Comparison of ENCODE assay signal across 33 cellular contexts in the genomic region with DNA sequence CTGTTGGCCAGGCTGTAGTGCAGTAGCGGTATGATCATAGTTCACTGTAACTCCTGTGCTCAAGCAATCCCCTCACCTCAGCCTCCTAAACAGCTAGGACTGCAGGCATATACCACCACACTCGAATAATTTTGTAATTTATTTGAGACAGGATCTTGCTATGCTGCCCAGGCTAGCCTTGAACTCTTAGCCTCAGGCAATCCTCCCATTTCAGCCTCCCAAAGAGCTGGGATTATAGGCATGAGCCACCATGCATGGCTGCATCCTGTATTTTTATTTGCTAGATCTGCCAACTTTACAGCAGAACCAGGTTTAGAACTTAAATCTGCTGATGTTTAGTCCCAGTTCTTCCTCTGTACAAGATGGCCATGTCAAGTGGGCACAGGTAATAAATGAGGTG.
DNase-seq lines count a peak whose midpoint lies in the region; ATAC-seq and TF ChIP-seq lines count a peak whose summit lies in the region.
"Had no signal": no experiment of that assay in that cellular context is flagged by ENCODE, and none has a peak within 500 bp of the region (broad histone marks: within the 10 kb centered on the region; RNA-seq: fewer than 3 reads in every experiment).

No MANE protein-coding gene starts in this region.

- intact Hi-C loops in activated CD4-positive, alpha-beta T cell treated with anti-CD3 and anti-CD28 coated beads, Interleukin-2, amount 10 ng/mL, durations not matched to agents 24 days and 14 days (cut with micrococcal nuclease), result no loop called here

- no peaks in the 10 kb centered on the region for H3K79me2 ChIP-seq in GM23338 (replicated peaks; ENCODE audit: insufficient read depth)

- no peaks in the 10 kb centered on the region for H3K9me3 Mint-ChIP-seq in activated CD4-positive, alpha-beta T cell treated with anti-CD3 and anti-CD28 coated beads, Interleukin-2, amount 10 ng/mL, durations not matched to agents 24 days and 14 days
- H3K9me3 Mint-ChIP-seq in GM23338 (peaks cover 7% of the 10 kb centered on the region; the same call in 1 of the 3 replicates), WTC11 (peaks cover 28% of the 10 kb centered on the region)
- H3K9me3 Mint-ChIP-seq: CD4-positive, alpha-beta T cell had no signal

- TF ChIP-seq CTCF in GM23338 (conservative IDR thresholded peaks at IDR 0.05; ENCODE audit: low read depth in 2 of 2), result no peak
- TF ChIP-seq CTCF in WTC11 (IDR thresholded peaks at IDR 0.05), result no peak

- ATAC-seq in GM23338, result no peak
- ATAC-seq in WTC11, result no peak
- ATAC-seq in GM18498 (IDR thresholded peaks at IDR 0.05; ENCODE audit: unreplicated experiment), result no peak
- ATAC-seq in HG03342 (IDR thresholded peaks at IDR 0.05; ENCODE audit: unreplicated experiment), result no peak
- ATAC-seq: A549; CD8-positive, alpha-beta T cell had no signal

- no peaks in the 10 kb centered on the region for H3K36me3 Mint-ChIP-seq in activated CD4-positive, alpha-beta T cell treated with anti-CD3 and anti-CD28 coated beads, Interleukin-2, amount 10 ng/mL, durations not matched to agents 24 days and 14 days (ENCODE audit: low read depth)
- H3K36me3 Mint-ChIP-seq in GM23338 (ENCODE audit: low read depth) (peaks cover 19% of the 10 kb centered on the region), WTC11 (peaks cover 21% of the 10 kb centered on the region)
- H3K36me3 Mint-ChIP-seq: CD14-positive monocyte; CD4-positive, alpha-beta memory T cell; CD4-positive, CD25-positive, alpha-beta regulatory T cell; CD8-positive, alpha-beta memory T cell; CD8-positive, alpha-beta T cell had no signal

- no peaks in the 10 kb centered on the region for H4K20me1 ChIP-seq in GM23338 (replicated peaks; ENCODE audit: insufficient read depth)
- H4K20me1 ChIP-seq: BLaER1; BLaER1 treated with 17β-estradiol and CSF1 and Interleukin-3, amounts not matched to agents 10 nM and 100 nM had no signal

- no peak overlapping the region for H3K4me3 ChIP-seq in GM23338
- H3K4me3 ChIP-seq: A549; BLaER1; BLaER1 treated with 17β-estradiol and CSF1 and Interleukin-3, amounts not matched to agents 10 nM and 100 nM had no signal

- no peaks in the 10 kb centered on the region for H3K9me2 ChIP-seq in GM23338 (ENCODE audit: insufficient read depth)

- no peaks in the 10 kb centered on the region for H3K27me3 ChIP-seq in GM23338 (ENCODE audit: insufficient read depth)
- H3K27me3 ChIP-seq: BE2C; BLaER1; BLaER1 treated with 17β-estradiol and CSF1 and Interleukin-3, amounts not matched to agents 10 nM and 100 nM had no signal

- no peak overlapping the region for H3K27ac Mint-ChIP-seq in activated CD4-positive, alpha-beta T cell treated with anti-CD3 and anti-CD28 coated beads, Interleukin-2, amount 10 ng/mL, durations not matched to agents 24 days and 14 days
- H3K27ac Mint-ChIP-seq in GM23338 (peak overlapping the region; percentile 16), WTC11 (no peak overlapping the region; the same call in 1 of the 2 replicates)
- H3K27ac Mint-ChIP-seq: B cell; CD14-positive monocyte; CD4-positive, alpha-beta memory T cell; CD4-positive, alpha-beta T cell; CD4-positive, CD25-positive, alpha-beta regulatory T cell; CD8-positive, alpha-beta memory T cell; CD8-positive, alpha-beta T cell had no signal

- H3K4me3 Mint-ChIP-seq in activated CD4-positive, alpha-beta T cell treated with anti-CD3 and anti-CD28 coated beads, Interleukin-2, amount 10 ng/mL, durations not matched to agents 24 days and 14 days, result no peak overlapping the region
- no peak overlapping the region for H3K4me3 Mint-ChIP-seq in GM23338
- H3K4me3 Mint-ChIP-seq in WTC11, result no peak overlapping the region
- H3K4me3 Mint-ChIP-seq: B cell; CD14-positive monocyte; CD4-positive, alpha-beta memory T cell; CD4-positive, alpha-beta T cell; CD4-positive, CD25-positive, alpha-beta regulatory T cell; CD8-positive, alpha-beta memory T cell; CD8-positive, alpha-beta T cell had no signal

- peaks cover 12% of the 10 kb centered on the region for H3K36me3 ChIP-seq in GM23338 (ENCODE audit: insufficient read depth)
- H3K36me3 ChIP-seq: BE2C; BLaER1; BLaER1 treated with 17β-estradiol and CSF1 and Interleukin-3, amounts not matched to agents 10 nM and 100 nM had no signal

- H3F3A ChIP-seq in GM23338 (replicated peaks; ENCODE audit: low read depth), result no peaks in the 10 kb centered on the region

- no peak overlapping the region for H3K27ac ChIP-seq in GM23338 (ENCODE audit: low read depth)
- H3K27ac ChIP-seq: 22Rv1; A549; BLaER1; BLaER1 treated with 17β-estradiol and CSF1 and Interleukin-3, amounts not matched to agents 10 nM and 100 nM; C4-2B had no signal

- H3K27me3 Mint-ChIP-seq in activated CD4-positive, alpha-beta T cell treated with anti-CD3 and anti-CD28 coated beads, Interleukin-2, amount 10 ng/mL, durations not matched to agents 24 days and 14 days, result peaks cover 15% of the 10 kb centered on the region
- peaks cover 6% of the 10 kb centered on the region for H3K27me3 Mint-ChIP-seq in GM23338 (ENCODE audit: insufficient read depth, low read depth, poor library complexity)
- no peaks in the 10 kb centered on the region for H3K27me3 Mint-ChIP-seq in WTC11 (ENCODE audit: low read depth)
- H3K27me3 Mint-ChIP-seq: CD4-positive, CD25-positive, alpha-beta regulatory T cell had no signal

- peaks cover 10% of the 10 kb centered on the region for H3K4me1 ChIP-seq in GM23338 (ENCODE audit: insufficient read depth)
- H3K4me1 ChIP-seq: A549; BE2C; BLaER1; BLaER1 treated with 17β-estradiol and CSF1 and Interleukin-3, amounts not matched to agents 10 nM and 100 nM; Caco-2 had no signal

- H2AFZ ChIP-seq in GM23338, result no peak overlapping the region

- H3K4me1 Mint-ChIP-seq in activated CD4-positive, alpha-beta T cell treated with anti-CD3 and anti-CD28 coated beads, Interleukin-2, amount 10 ng/mL, durations not matched to agents 24 days and 14 days, result no peaks in the 10 kb centered on the region
- H3K4me1 Mint-ChIP-seq in GM23338 (peaks cover 22% of the 10 kb centered on the region), WTC11 (peaks cover 31% of the 10 kb centered on the region)
- H3K4me1 Mint-ChIP-seq: B cell; CD14-positive monocyte; CD4-positive, alpha-beta memory T cell; CD4-positive, CD25-positive, alpha-beta regulatory T cell; CD8-positive, alpha-beta memory T cell had no signal

- POLR2A ChIA-PET in WTC11 (lab: Charles Lee), result no interaction called here

- CTCF ChIA-PET in WTC11 (lab: Charles Lee), result no interaction called here

- H3K4me2 ChIP-seq in GM23338, result 0 out of 2 replicates have a peak overlapping the region, but pooled peaks have one; percentile 10
- H3K4me2 ChIP-seq: A549; BLaER1; BLaER1 treated with 17β-estradiol and CSF1 and Interleukin-3, amounts not matched to agents 10 nM and 100 nM had no signal

- DNase-seq in activated CD4-positive, alpha-beta T cell treated with anti-CD3 and anti-CD28 coated beads, Interleukin-2, amount 10 ng/mL, durations not matched to agents 24 days and 14 days, result peak; percentile 22
- no peak for DNase-seq in activated CD4-positive, alpha-beta T cell treated with anti-CD3 and anti-CD28 coated beads, Interleukin-2, amount 50 U/mL, for 48 hours
- DNase-seq in GM23338 (ENCODE audit: low spot score) (no peak), WTC11 (ENCODE audit: low spot score) (no peak)
- DNase-seq: 8988T; ACHN; AML-193; BE2C; C1 segment of cervical spinal cord; Caco-2; Calu3; CD4-positive, alpha-beta memory T cell; CD4-positive, alpha-beta T cell; CD4-positive, CD25-positive, alpha-beta regulatory T cell; CD8-positive, alpha-beta memory T cell; CD8-positive, alpha-beta T cell; COR-L47; DMS 273 treated with DMSO at 0.1 percent for 48 hours; DMS153; DMS53; DMS79; DMS79 treated with DMSO at 0.1 percent for 48 hours; DND-41; EL had no signal

TF ChIP-seq in GM23338, 12 proteins besides CTCF, POLR2A, EP300 and RAD21 (continues in another document):
- TF ChIP-seq EZH2 (IDR thresholded peaks at IDR 0.05; ENCODE audit: low read depth, unreplicated experiment), result no peak

TF ChIP-seq in WTC11, 78 proteins besides CTCF, POLR2A, EP300 and RAD21 (continues in another document):
- TF ChIP-seq, protein P1, sequence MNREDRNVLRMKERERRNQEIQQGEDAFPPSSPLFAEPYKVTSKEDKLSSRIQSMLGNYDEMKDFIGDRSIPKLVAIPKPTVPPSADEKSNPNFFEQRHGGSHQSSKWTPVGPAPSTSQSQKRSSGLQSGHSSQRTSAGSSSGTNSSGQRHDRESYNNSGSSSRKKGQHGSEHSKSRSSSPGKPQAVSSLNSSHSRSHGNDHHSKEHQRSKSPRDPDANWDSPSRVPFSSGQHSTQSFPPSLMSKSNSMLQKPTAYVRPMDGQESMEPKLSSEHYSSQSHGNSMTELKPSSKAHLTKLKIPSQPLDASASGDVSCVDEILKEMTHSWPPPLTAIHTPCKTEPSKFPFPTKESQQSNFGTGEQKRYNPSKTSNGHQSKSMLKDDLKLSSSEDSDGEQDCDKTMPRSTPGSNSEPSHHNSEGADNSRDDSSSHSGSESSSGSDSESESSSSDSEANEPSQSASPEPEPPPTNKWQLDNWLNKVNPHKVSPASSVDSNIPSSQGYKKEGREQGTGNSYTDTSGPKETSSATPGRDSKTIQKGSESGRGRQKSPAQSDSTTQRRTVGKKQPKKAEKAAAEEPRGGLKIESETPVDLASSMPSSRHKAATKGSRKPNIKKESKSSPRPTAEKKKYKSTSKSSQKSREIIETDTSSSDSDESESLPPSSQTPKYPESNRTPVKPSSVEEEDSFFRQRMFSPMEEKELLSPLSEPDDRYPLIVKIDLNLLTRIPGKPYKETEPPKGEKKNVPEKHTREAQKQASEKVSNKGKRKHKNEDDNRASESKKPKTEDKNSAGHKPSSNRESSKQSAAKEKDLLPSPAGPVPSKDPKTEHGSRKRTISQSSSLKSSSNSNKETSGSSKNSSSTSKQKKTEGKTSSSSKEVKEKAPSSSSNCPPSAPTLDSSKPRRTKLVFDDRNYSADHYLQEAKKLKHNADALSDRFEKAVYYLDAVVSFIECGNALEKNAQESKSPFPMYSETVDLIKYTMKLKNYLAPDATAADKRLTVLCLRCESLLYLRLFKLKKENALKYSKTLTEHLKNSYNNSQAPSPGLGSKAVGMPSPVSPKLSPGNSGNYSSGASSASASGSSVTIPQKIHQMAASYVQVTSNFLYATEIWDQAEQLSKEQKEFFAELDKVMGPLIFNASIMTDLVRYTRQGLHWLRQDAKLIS (CRISPR knock-in tag; IDR thresholded peaks at IDR 0.05; ENCODE audit: borderline replicate concordance), result no peak
- TF ChIP-seq TEAD1 (CRISPR knock-in tag; IDR thresholded peaks at IDR 0.05), result no peak
